Comparison of ENCODE assay signal across 18 cellular contexts in the genomic region with DNA sequence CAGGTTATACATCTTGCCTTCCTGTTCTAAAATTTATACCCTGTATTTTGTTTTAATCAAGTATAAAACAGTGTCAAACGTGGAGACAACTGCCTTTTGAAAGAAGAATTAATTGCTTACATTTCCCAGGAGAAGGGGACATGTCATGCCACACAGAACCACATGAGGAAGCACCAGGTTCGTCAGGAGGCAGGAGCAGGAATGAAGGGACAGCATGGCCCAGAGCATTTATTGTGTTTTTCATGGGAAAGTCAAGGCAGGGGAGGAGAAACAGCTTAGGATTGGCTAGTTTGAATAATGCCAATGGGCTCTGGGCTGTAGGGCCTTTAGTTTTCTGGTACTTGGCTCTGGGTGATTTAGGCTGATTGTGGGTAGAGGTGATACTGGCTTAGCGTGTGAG.
DNase-seq lines count a peak whose midpoint lies in the region; ATAC-seq, FAIRE-seq and TF ChIP-seq lines count a peak whose summit lies in the region.
"Had no signal": no experiment of that assay in that cellular context is flagged by ENCODE, and none has a peak within 500 bp of the region (broad histone marks: within the 10 kb centered on the region; RNA-seq: fewer than 3 reads in every experiment).

No MANE protein-coding gene starts in this region.

- H2AFZ ChIP-seq in IMR-90 (replicated peaks; ENCODE audit: low read length, poor library complexity) (no peak overlapping the region), H1 (ENCODE audit: low read length) (0 out of 2 replicates have a peak overlapping the region, but pooled peaks have one; percentile 9), neural progenitor cell (replicated peaks) (no peak overlapping the region)

- H3K23ac ChIP-seq in IMR-90 (ENCODE audit: low read depth, low read length) = no peak overlapping the region
- H3K23ac ChIP-seq in H1 (ENCODE audit: insufficient read length) = no peak overlapping the region

- H3K14ac ChIP-seq in IMR-90 (replicated peaks; ENCODE audit: low read depth, low read length) = no peak overlapping the region
- H3K14ac ChIP-seq in H1 (ENCODE audit: insufficient read length) = no peak overlapping the region

- H3K79me1 ChIP-seq in IMR-90 (ENCODE audit: low read depth in 1 of 2, low read length in 2 of 2) (no peaks in the 10 kb centered on the region), H1 (ENCODE audit: low read depth, low read length) (no peaks in the 10 kb centered on the region)

- H3K4me3 Mint-ChIP-seq in activated naive CD8-positive, alpha-beta T cell = peak overlapping the region; percentile 39
- no peak overlapping the region for H3K4me3 Mint-ChIP-seq in activated naive CD8-positive, alpha-beta T cell treated with anti-CD3 and anti-CD28 coated beads, Interleukin-2, amount 50 U/mL, for 24 hours
- H3K4me3 Mint-ChIP-seq in neural progenitor cell = no peak overlapping the region
- H3K4me3 Mint-ChIP-seq in activated T-helper 2 cell treated with anti-CD3 and anti-CD28 coated beads, Interferon-gamma antibody, Interleukin-2, Interleukin-4, amounts not matched to agents 10 μg/mL and 5 μg/mL and 100 μg/mL, durations not matched to agents 14 hours and 24 hours and 36 hours (ENCODE audit: low read depth) = no peak overlapping the region
- H3K4me3 Mint-ChIP-seq: IgD-negative memory B cell had no signal

- H3K36me3 ChIP-seq in IMR-90 (ENCODE audit: control insufficient read depth, insufficient read depth, low read length) (no peaks in the 10 kb centered on the region), H1 (ENCODE audit: control insufficient read depth in 2 of 4, insufficient read depth in 4 of 4, low read length in 3 of 4) (no peaks in the 10 kb centered on the region), neural progenitor cell (no peaks in the 10 kb centered on the region)

- H3K9me3 ChIP-seq in IMR-90 (ENCODE audit: control insufficient read depth, insufficient read depth, low read length) (no peaks in the 10 kb centered on the region), H1 (ENCODE audit: insufficient read depth in 2 of 2, low read depth in 1 of 2, low read length in 1 of 2) (no peaks in the 10 kb centered on the region), neural progenitor cell (ENCODE audit: low read depth) (no peaks in the 10 kb centered on the region)

- H4K5ac ChIP-seq in IMR-90 (ENCODE audit: low read depth, low read length) (no peak overlapping the region), H1 (ENCODE audit: insufficient read length, low read depth, low read length) (no peak overlapping the region)

- H2BK20ac ChIP-seq in IMR-90 (ENCODE audit: low read depth, low read length) (no peak overlapping the region), H1 (ENCODE audit: low read length) (no peak overlapping the region)

- H3K4me2 ChIP-seq in IMR-90 (ENCODE audit: low read depth, low read length) = no peak overlapping the region
- H3K4me2 ChIP-seq in H1 (ENCODE audit: insufficient read depth in 1 of 2, low read depth in 2 of 2, low read length in 2 of 2) = no peak overlapping the region
- no peak overlapping the region for H3K4me2 ChIP-seq in neural progenitor cell

- CTCF ChIA-PET in IMR-90 (lab: Yijun Ruan, JAX) (interaction anchor here (0.8 kb wide), 1 partner anchor 12 kb away, joined by 3 read pairs; no protein-coding TSS in a partner anchor), H1 (lab: Charles Lee; ENCODE audit: partially characterized antibody) (interaction anchor here (0.8 to 1.3 kb wide), 5 partner anchors 8 to 451 kb away, joined by 3 to 5 read pairs (median 4); no protein-coding TSS in a partner anchor)

- H3K27me3 ChIP-seq in IMR-90 (ENCODE audit: control insufficient read depth, insufficient read depth, low read length) = peaks cover 2% of the 10 kb centered on the region; the same call in 1 of the 2 replicates
- H3K27me3 ChIP-seq in H1 (replicated peaks in 1 of 4; ENCODE audit: control insufficient read depth in 3 of 4, extremely low read depth in 1 of 4, insufficient read depth in 3 of 4, low read length in 3 of 4) = no peaks in the 10 kb centered on the region
- H3K27me3 ChIP-seq in neural progenitor cell = no peaks in the 10 kb centered on the region

- BruUV-seq in IMR-90 (replicated peaks; lab: Mats Ljungman, UMichigan) = no TSS peak

- H3K4me1 Mint-ChIP-seq in activated naive CD8-positive, alpha-beta T cell (ENCODE audit: low read depth) = peaks cover 44% of the 10 kb centered on the region
- peaks cover 37% of the 10 kb centered on the region for H3K4me1 Mint-ChIP-seq in activated naive CD8-positive, alpha-beta T cell treated with anti-CD3 and anti-CD28 coated beads, Interleukin-2, amount 50 U/mL, for 24 hours
- no peaks in the 10 kb centered on the region for H3K4me1 Mint-ChIP-seq in neural progenitor cell
- H3K4me1 Mint-ChIP-seq in activated T-helper 2 cell treated with anti-CD3 and anti-CD28 coated beads, Interferon-gamma antibody, Interleukin-2, Interleukin-4, amounts not matched to agents 10 μg/mL and 5 μg/mL and 100 μg/mL, durations not matched to agents 14 hours and 24 hours and 36 hours (ENCODE audit: low read depth) = peaks cover 11% of the 10 kb centered on the region

- TF ChIP-seq RAD21 in IMR-90 (IDR thresholded peaks at IDR 0.05; ENCODE audit: low read length) (no peak), H1 (IDR thresholded peaks at IDR 0.05 in 1 of 2, conservative IDR thresholded peaks at IDR 0.05 in 1 of 2; ENCODE audit: low read depth in 2 of 2, low read length in 2 of 2) (peak; percentile 30 to 35; a peak in 2 of 4 replicates)

- H2BK15ac ChIP-seq in IMR-90 (ENCODE audit: low read depth, low read length) (no peak overlapping the region), H1 (ENCODE audit: low read length) (0 out of 2 replicates have a peak overlapping the region, but pooled peaks have one; percentile 31)

- H2BK120ac ChIP-seq in IMR-90 (ENCODE audit: low read depth, low read length) = no peak overlapping the region
- no peak overlapping the region for H2BK120ac ChIP-seq in H1 (replicated peaks; ENCODE audit: low read depth, low read length)

- no peaks in the 10 kb centered on the region for H3K27me3 Mint-ChIP-seq in activated naive CD8-positive, alpha-beta T cell
- H3K27me3 Mint-ChIP-seq in activated naive CD8-positive, alpha-beta T cell treated with anti-CD3 and anti-CD28 coated beads, Interleukin-2, amount 50 U/mL, for 24 hours = peaks cover 7% of the 10 kb centered on the region
- no peaks in the 10 kb centered on the region for H3K27me3 Mint-ChIP-seq in neural progenitor cell (ENCODE audit: insufficient read depth, low read depth)
- peaks cover 37% of the 10 kb centered on the region for H3K27me3 Mint-ChIP-seq in activated T-helper 2 cell treated with anti-CD3 and anti-CD28 coated beads, Interferon-gamma antibody, Interleukin-2, Interleukin-4, amounts not matched to agents 10 μg/mL and 5 μg/mL and 100 μg/mL, durations not matched to agents 14 hours and 24 hours and 36 hours (ENCODE audit: low read depth)

- H3K9me3 Mint-ChIP-seq in activated naive CD8-positive, alpha-beta T cell (ENCODE audit: low read depth) = no peaks in the 10 kb centered on the region
- H3K9me3 Mint-ChIP-seq in activated naive CD8-positive, alpha-beta T cell treated with anti-CD3 and anti-CD28 coated beads, Interleukin-2, amount 50 U/mL, for 24 hours = no peaks in the 10 kb centered on the region
- H3K9me3 Mint-ChIP-seq in neural progenitor cell = no peaks in the 10 kb centered on the region
- no peaks in the 10 kb centered on the region for H3K9me3 Mint-ChIP-seq in activated T-helper 2 cell treated with anti-CD3 and anti-CD28 coated beads, Interferon-gamma antibody, Interleukin-2, Interleukin-4, amounts not matched to agents 10 μg/mL and 5 μg/mL and 100 μg/mL, durations not matched to agents 14 hours and 24 hours and 36 hours
- H3K9me3 Mint-ChIP-seq: IgD-negative memory B cell had no signal

- POLR2A ChIA-PET in IMR-90 (lab: Charles Lee; ENCODE audit: unreplicated experiment) (no interaction called here), H1 (lab: Charles Lee; ENCODE audit: partially characterized antibody) (no interaction called here)

- H4K91ac ChIP-seq in IMR-90 (ENCODE audit: insufficient read depth, low read depth, low read length) = no peak overlapping the region
- no peak overlapping the region for H4K91ac ChIP-seq in H1 (replicated peaks; ENCODE audit: insufficient read length, low read length)

- TF ChIP-seq CTCF in IMR-90 (conservative IDR thresholded peaks at IDR 0.05; ENCODE audit: low read depth, low read length) = no peak
- peak in 2 of 3 experiments; percentile 23 to 29; a peak in 2 of 4 replicates for TF ChIP-seq CTCF in H1 (IDR thresholded peaks at IDR 0.05; ENCODE audit: control extremely low read depth in 1 of 3, insufficient read depth in 1 of 3, low read depth in 1 of 3, low read length in 3 of 3)
- no peak for TF ChIP-seq CTCF in neural progenitor cell (IDR thresholded peaks at IDR 0.05)

- peak overlapping the region; percentile 18; the same call in 1 of the 2 replicates for H3K18ac ChIP-seq in IMR-90 (ENCODE audit: low read depth, low read length)
- no peak overlapping the region for H3K18ac ChIP-seq in H1 (ENCODE audit: extremely low read depth, low read length)

- H4K20me1 ChIP-seq in IMR-90 (ENCODE audit: insufficient read depth, low read length) (no peaks in the 10 kb centered on the region), H1 (replicated peaks in 1 of 2; ENCODE audit: control insufficient read depth in 1 of 2, insufficient read depth in 2 of 2, low read length in 2 of 2) (no peaks in the 10 kb centered on the region), neural progenitor cell (ENCODE audit: low read depth) (no peaks in the 10 kb centered on the region)

- H2AK5ac ChIP-seq in IMR-90 (ENCODE audit: low read depth, low read length) (peak overlapping the region; percentile 64; the same call in 1 of the 2 replicates), H1 (ENCODE audit: low read depth, low read length) (no peak overlapping the region)

- H3K9ac ChIP-seq in IMR-90 (ENCODE audit: low read depth, low read length) (no peak overlapping the region), H1 (replicated peaks in 1 of 4; ENCODE audit: extremely low read depth in 1 of 4, low read depth in 3 of 4, low read length in 3 of 4) (no peak overlapping the region), neural progenitor cell (no peak overlapping the region)

- H3K56ac ChIP-seq in IMR-90 (ENCODE audit: extremely low read depth, insufficient read depth, low read length) = no peak overlapping the region
- no peak overlapping the region for H3K56ac ChIP-seq in H1 (replicated peaks; ENCODE audit: insufficient read length, low read depth, low read length)

- H2AK9ac ChIP-seq in IMR-90 (replicated peaks; ENCODE audit: low read depth, low read length, poor library complexity) = no peak overlapping the region

- in situ Hi-C loops in IMR-90 (cut with MboI; ENCODE audit: low sequenced_read_pairs) = no loop called here

- H2BK5ac ChIP-seq in IMR-90 (ENCODE audit: low read depth, low read length, poor library complexity, severe bottlenecking) (no peak overlapping the region), H1 (ENCODE audit: low read depth, low read length) (no peak overlapping the region)

- no peak for ATAC-seq in activated naive CD8-positive, alpha-beta T cell treated with anti-CD3 and anti-CD28 coated beads, Interleukin-2, amount 50 U/mL, for 24 hours
- ATAC-seq in IMR-90 (ENCODE audit: low read depth) = no peak

- peak; percentile 60 for FAIRE-seq in H1 (lab: Jason Lieb, UNC)
- FAIRE-seq: A204.1, GM12891 had no signal

- H3K27ac ChIP-seq in IMR-90 (ENCODE audit: insufficient read depth, low read length) = no peak overlapping the region
- no peak overlapping the region for H3K27ac ChIP-seq in H1 (ENCODE audit: low read depth, low read length)
- no peak overlapping the region for H3K27ac ChIP-seq in neural progenitor cell

- H3F3A ChIP-seq in neural progenitor cell (ENCODE audit: low read depth) = no peaks in the 10 kb centered on the region

- no peak overlapping the region for H3K4me3 ChIP-seq in IMR-90 (ENCODE audit: insufficient read depth, low read depth, low read length)
- no peak overlapping the region for H3K4me3 ChIP-seq in H1 (ENCODE audit: extremely low read depth in 1 of 4, insufficient read depth in 2 of 4, low read depth in 3 of 4, low read length in 4 of 4)
- H3K4me3 ChIP-seq in neural progenitor cell = no peak overlapping the region

- H2BK12ac ChIP-seq in H1 (ENCODE audit: low read depth, low read length) = no peak overlapping the region

- H3K27ac Mint-ChIP-seq in activated naive CD8-positive, alpha-beta T cell = peak overlapping the region; percentile 7
- no peak overlapping the region for H3K27ac Mint-ChIP-seq in activated naive CD8-positive, alpha-beta T cell treated with anti-CD3 and anti-CD28 coated beads, Interleukin-2, amount 50 U/mL, for 24 hours
- H3K27ac Mint-ChIP-seq in neural progenitor cell = peak overlapping the region; percentile 15
- H3K27ac Mint-ChIP-seq in activated T-helper 2 cell treated with anti-CD3 and anti-CD28 coated beads, Interferon-gamma antibody, Interleukin-2, Interleukin-4, amounts not matched to agents 10 μg/mL and 5 μg/mL and 100 μg/mL, durations not matched to agents 14 hours and 24 hours and 36 hours = no peak overlapping the region
- H3K27ac Mint-ChIP-seq: IgD-negative memory B cell had no signal

- no peaks in the 10 kb centered on the region for H3K79me2 ChIP-seq in H1 (ENCODE audit: control insufficient read depth in 1 of 2, insufficient read depth in 2 of 2, low read length in 2 of 2)
- no peaks in the 10 kb centered on the region for H3K79me2 ChIP-seq in neural progenitor cell (ENCODE audit: low read depth)

- H3K4ac ChIP-seq in IMR-90 (ENCODE audit: low read depth, low read length) = no peak overlapping the region
- no peak overlapping the region for H3K4ac ChIP-seq in H1 (replicated peaks; ENCODE audit: insufficient read length, low read depth, low read length)

- no peaks in the 10 kb centered on the region for H3K9me1 ChIP-seq in IMR-90 (ENCODE audit: insufficient read depth, low read length)

- H3K4me1 ChIP-seq in IMR-90 (ENCODE audit: control insufficient read depth, insufficient read depth, low read length) (peaks cover 2% of the 10 kb centered on the region; the same call in 1 of the 2 replicates), H1 (replicated peaks in 1 of 4; ENCODE audit: control insufficient read depth in 3 of 4, insufficient read depth in 4 of 4, low read length in 3 of 4) (no peaks in the 10 kb centered on the region), neural progenitor cell (no peaks in the 10 kb centered on the region)

- TF ChIP-seq POLR2A in IMR-90 (IDR thresholded peaks at IDR 0.05; ENCODE audit: low read depth, low read length) (no peak), H1 (IDR thresholded peaks at IDR 0.05; ENCODE audit: control extremely low read depth in 1 of 2, low read depth in 2 of 2, low read length in 2 of 2) (no peak)

- dilution Hi-C loops in IMR-90 (cut with HindIII; ENCODE audit: low sequenced_read_pairs, unreplicated experiment) = no loop called here

- peaks cover 10% of the 10 kb centered on the region for H3K36me3 Mint-ChIP-seq in activated naive CD8-positive, alpha-beta T cell
- peaks cover 4% of the 10 kb centered on the region for H3K36me3 Mint-ChIP-seq in activated naive CD8-positive, alpha-beta T cell treated with anti-CD3 and anti-CD28 coated beads, Interleukin-2, amount 50 U/mL, for 24 hours (ENCODE audit: low read depth)
- H3K36me3 Mint-ChIP-seq in neural progenitor cell = no peaks in the 10 kb centered on the region
- H3K36me3 Mint-ChIP-seq in activated T-helper 2 cell treated with anti-CD3 and anti-CD28 coated beads, Interferon-gamma antibody, Interleukin-2, Interleukin-4, amounts not matched to agents 10 μg/mL and 5 μg/mL and 100 μg/mL, durations not matched to agents 14 hours and 24 hours and 36 hours (ENCODE audit: low read depth) = no peaks in the 10 kb centered on the region
- H3K36me3 Mint-ChIP-seq: IgD-negative memory B cell had no signal

- DNase-seq in activated naive CD8-positive, alpha-beta T cell treated with anti-CD3 and anti-CD28 coated beads, Interleukin-2, amount 50 U/mL, for 24 hours = no peak
- DNase-seq in IMR-90 (no peak), H1 (ENCODE audit: low read depth in 1 of 2, low spot score in 2 of 2) (no peak), neural progenitor cell (ENCODE audit: low spot score) (peak; percentile 3), EL (no peak)
- DNase-seq in activated T-helper 2 cell treated with anti-CD3 and anti-CD28 coated beads, Interferon-gamma antibody, Interleukin-2, Interleukin-4, amounts not matched to agents 10 μg/mL and 5 μg/mL and 100 μg/mL, durations not matched to agents 14 hours and 24 hours and 36 hours (ENCODE audit: low spot score) = no peak
- DNase-seq in effector CD8-positive, alpha-beta T cell (lab: John Stamatoyannopoulos, UW) = no peak
- DNase-seq: GOT3, NCI-H1417 treated with DMSO at 0.1 percent for 48 hours, NCI-H1930, NCI-H2227 treated with DMSO at 0.1 percent for 48 hours, NCI-H524, NCI-H82, Right ventricle myocardium superior had no signal

- no peak for TF ChIP-seq EP300 in H1 (IDR thresholded peaks at IDR 0.05; ENCODE audit: borderline replicate concordance in 1 of 2, low read depth in 2 of 2, low read length in 2 of 2)

- WGBS in IMR-90 (ENCODE audit: extremely low coverage in 2 of 2, insufficient read length in 1 of 2), 2 experiments = 100% methylated on average over 2 of the region's 3 CpGs; no CpG with 5 or more reads in 1 of the 2 experiments
- WGBS in H1 (ENCODE audit: extremely low coverage in 1 of 2, insufficient coverage in 1 of 2, insufficient read length in 1 of 2, insufficient replicate concordance in 2 of 2, low coverage in 1 of 2, low lambda C conversion rate in 2 of 2, missing lambda C conversion rate in 1 of 2), 2 experiments = 76 to 100% methylated on average over 1 to 3 of the region's 3 CpGs

- H3K23me2 ChIP-seq in H1 (ENCODE audit: low read depth, low read length) = no peaks in the 10 kb centered on the region

- H4K8ac ChIP-seq in IMR-90 (ENCODE audit: low read depth in 2 of 2, low read length in 2 of 2) (no peak overlapping the region), H1 (ENCODE audit: extremely low read depth, insufficient read depth, low read length) (no peak overlapping the region)

- intact Hi-C loops in IMR-90 (cut with micrococcal nuclease) = no loop called here
- intact Hi-C loops in activated T-helper 2 cell treated with anti-CD3 and anti-CD28 coated beads, Interferon-gamma antibody, Interleukin-2, Interleukin-4, amounts not matched to agents 10 μg/mL and 5 μg/mL and 100 μg/mL, durations not matched to agents 14 hours and 24 hours and 36 hours (cut with micrococcal nuclease) = no loop called here

Comparison
In these comparisons a context has a peak if more than half of its experiments do, and no peak if none do; other contexts are left out.
1. H3K27ac Mint-ChIP-seq: peak in activated naive CD8-positive, alpha-beta T cell (single experiment) and neural progenitor cell (single experiment); none in activated naive CD8-positive, alpha-beta T cell treated with anti-CD3 and anti-CD28 coated beads, Interleukin-2, amount 50 U/mL, for 24 hours (single experiment) and activated T-helper 2 cell treated with anti-CD3 and anti-CD28 coated beads, Interferon-gamma antibody, Interleukin-2, Interleukin-4, amounts not matched to agents 10 μg/mL and 5 μg/mL and 100 μg/mL, durations not matched to agents 14 hours and 24 hours and 36 hours (single experiment).
2. CTCF ChIP-seq: peak in H1 (2 of 3); none in IMR-90 (single experiment) and neural progenitor cell (single experiment).